In genomic region chrX:10482262-10482661, GRCh38 we compare ENCODE assay signal across 11 cellular contexts.
DNase-seq lines count a peak whose midpoint lies in the region; ATAC-seq and TF ChIP-seq lines count a peak whose summit lies in the region.
"Had no signal": no experiment of that assay in that cellular context is flagged by ENCODE, and none has a peak within 500 bp of the region (broad histone marks: within the 10 kb centered on the region; RNA-seq: fewer than 3 reads in every experiment).

No MANE protein-coding gene starts in this region.

- H3K27me3 ChIP-seq in cardiac muscle cell (no peaks in the 10 kb centered on the region), vagina (no peaks in the 10 kb centered on the region)
- H3K27me3 ChIP-seq: Peyer's patch had no signal

- DNase-seq in GM13976 (ENCODE audit: low spot score), result peak; percentile 12
- DNase-seq in cardiac muscle cell (ENCODE audit: low read depth in 1 of 2, low spot score in 1 of 2), result peak in 1 of 2 donors; percentile 50
- DNase-seq in foreskin fibroblast, result no peak
- DNase-seq in NCI-H526 treated with DMSO at 0.1 percent for 48 hours (lab: John Stamatoyannopoulos, UW), result no peak
- DNase-seq in vagina (ENCODE audit: extremely low spot score in 2 of 2), result no peak
- DNase-seq in hippocampal formation (lab: John Stamatoyannopoulos, UW), result no peak
- DNase-seq: activated CD4-positive, alpha-beta T cell treated with anti-CD3 and anti-CD28 coated beads for 4 hours had no signal

- H3K4me1 ChIP-seq in cardiac muscle cell (ENCODE audit: low read depth), result peaks cover 38% of the 10 kb centered on the region
- H3K4me1 ChIP-seq in vagina, result peaks cover 8% of the 10 kb centered on the region
- H3K4me1 ChIP-seq: Peyer's patch had no signal

- peak; percentile 96 for ATAC-seq in GM21390 (IDR thresholded peaks at IDR 0.05; ENCODE audit: unreplicated experiment)
- ATAC-seq in HG03354 (IDR thresholded peaks at IDR 0.05; ENCODE audit: poor library complexity, severe bottlenecking, unreplicated experiment), result peak; percentile 86

- no peak overlapping the region for H3K4me3 ChIP-seq in cardiac muscle cell
- no peak overlapping the region for H3K4me3 ChIP-seq in foreskin fibroblast (ENCODE audit: low read depth in 1 of 2, low read length in 2 of 2)
- no peak overlapping the region for H3K4me3 ChIP-seq in vagina
- H3K4me3 ChIP-seq: Peyer's patch had no signal

- in situ Hi-C loops in GM13976 (cut with MboI; ENCODE audit: low sequenced_read_pairs, unreplicated experiment), result no loop called here

- intact Hi-C loops in vagina (cut with DNase I), result no loop called here

- H3K9me3 ChIP-seq in cardiac muscle cell (ENCODE audit: low read depth), result no peaks in the 10 kb centered on the region
- H3K9me3 ChIP-seq in vagina, result no peaks in the 10 kb centered on the region
- H3K9me3 ChIP-seq: Peyer's patch had no signal

- no peak for TF ChIP-seq POLR2A in vagina (IDR thresholded peaks at IDR 0.05)

- no peaks in the 10 kb centered on the region for H3K36me3 ChIP-seq in cardiac muscle cell
- no peaks in the 10 kb centered on the region for H3K36me3 ChIP-seq in vagina
- H3K36me3 ChIP-seq: Peyer's patch had no signal

- TF ChIP-seq CTCF in GM13976 (IDR thresholded peaks at IDR 0.05; ENCODE audit: borderline replicate concordance, control extremely low read depth, extremely low read depth, insufficient read depth, missing control alignments) (no peak), cardiac muscle cell (IDR thresholded peaks at IDR 0.05; ENCODE audit: low read depth, low read length) (no peak), foreskin fibroblast (IDR thresholded peaks at IDR 0.05; ENCODE audit: low read depth, low read length) (no peak), vagina (IDR thresholded peaks at IDR 0.05) (no peak)

- H3K27ac ChIP-seq in cardiac muscle cell (peak overlapping the region; percentile 90), vagina (no peak overlapping the region)
- H3K27ac ChIP-seq: C4-2B, Peyer's patch had no signal
